Comparison of ENCODE assay signal across 1 cellular context in genomic region chr1:205523261-205523890, GRCh38.
A peak's percentile ranks its signal among the peaks of the same experiment; 100 is the strongest.
TF ChIP-seq lines count a peak whose summit lies in the region.

No MANE protein-coding gene starts in this region.

TF ChIP-seq in HepG2, 621 proteins besides CTCF, POLR2A, EP300 and RAD21:
- TF ChIP-seq TERF1 (CRISPR knock-in tag; IDR thresholded peaks at IDR 0.05) = no peak
- no peak for TF ChIP-seq TGIF2 (CRISPR knock-in tag; IDR thresholded peaks at IDR 0.05)
- 0 out of 2 replicates have a peak, but pooled peaks have one; percentile 23 for TF ChIP-seq NCOR1 (IDR thresholded peaks at IDR 0.05; ENCODE audit: borderline replicate concordance, low read length)
- 0 out of 2 replicates have a peak, but pooled peaks have one; percentile 16 for TF ChIP-seq CEBPG (CRISPR knock-in tag; IDR thresholded peaks at IDR 0.05)
- TF ChIP-seq MAZ (IDR thresholded peaks at IDR 0.05; ENCODE audit: borderline replicate concordance, low read depth, low read length) = no peak
- no peak for TF ChIP-seq MAZ (CRISPR knock-in tag; IDR thresholded peaks at IDR 0.05; ENCODE audit: low read depth)
- TF ChIP-seq HNF4A (CRISPR knock-in tag; IDR thresholded peaks at IDR 0.05) = peak; percentile 62
- TF ChIP-seq ZNF589 (CRISPR knock-in tag; conservative IDR thresholded peaks at IDR 0.05) = 0 out of 2 replicates have a peak, but pooled peaks have one; percentile 37
- TF ChIP-seq NBN (conservative IDR thresholded peaks at IDR 0.05) = no peak
TF ChIP-seq in HepG2: peak in this region for 4.
